In genomic region chr6:317452-318144, GRCh38 we compare ENCODE assay signal across 12 cellular contexts. TPM values are rescaled to one million over a fixed set of nuclear protein-coding genes. Genes with fewer than 3 reads are reported as not detected.
DNase-seq lines count a peak whose midpoint lies in the region; ATAC-seq and TF ChIP-seq lines count a peak whose summit lies in the region.
"Had no signal": no experiment of that assay in that cellular context is flagged by ENCODE, and none has a peak within 500 bp of the region (broad histone marks: within the 10 kb centered on the region; RNA-seq: fewer than 3 reads in every experiment).

No MANE protein-coding gene starts in this region.

- H4K20me1 ChIP-seq in BLaER1 treated with 17β-estradiol and CSF1 and Interleukin-3, amounts not matched to agents 10 nM and 100 nM: peaks cover 0 to 29% (median 0%) of the 10 kb centered on the region in 11 experiments; a peak in 8 of 22 replicates
- no peaks in the 10 kb centered on the region for H4K20me1 ChIP-seq in PC-9 (ENCODE audit: insufficient read depth)

- DNase-seq in Peyer's patch: peak in 2 of 3 donors; percentile 46 to 65
- no peak for DNase-seq in NCI-H2196 treated with DMSO at 0.1 percent for 48 hours (lab: John Stamatoyannopoulos, UW; ENCODE audit: unreplicated experiment)
- no peak for DNase-seq in uterus
- DNase-seq in ascending aorta (ENCODE audit: low spot score in 2 of 2): no peak
- DNase-seq in PC-9: no peak
- DNase-seq: caudate nucleus; NCI-H1105; stimulated activated CD4-positive, alpha-beta T cell treated with anti-CD3 and anti-CD28 coated beads, Interleukin-4, amount 100 ng/mL, for 1 hour had no signal

- no peak overlapping the region for H3K9ac ChIP-seq in BLaER1 treated with 17β-estradiol and CSF1 and Interleukin-3, amounts not matched to agents 10 nM and 100 nM

- TF ChIP-seq CTCF in Peyer's patch (IDR thresholded peaks at IDR 0.05): no peak
- TF ChIP-seq CTCF in uterus (IDR thresholded peaks at IDR 0.05): no peak
- no peak for TF ChIP-seq CTCF in ascending aorta (IDR thresholded peaks at IDR 0.05)
- TF ChIP-seq CTCF in PC-9 (conservative IDR thresholded peaks at IDR 0.05): no peak

- H3F3A ChIP-seq in PC-9 (ENCODE audit: insufficient read depth, low read depth): no peaks in the 10 kb centered on the region

- TF ChIP-seq POLR2A in Peyer's patch (IDR thresholded peaks at IDR 0.05) (no peak), uterus (IDR thresholded peaks at IDR 0.05) (no peak)

- 0 out of 22 replicates have a peak, but pooled peaks cover 0 to 5% (median 0%) of the 10 kb centered on the region in 11 experiments for H3K9me3 ChIP-seq in BLaER1 treated with 17β-estradiol and CSF1 and Interleukin-3, amounts not matched to agents 10 nM and 100 nM (replicated peaks in 1 of 11)
- H3K9me3 ChIP-seq in Peyer's patch: no peaks in the 10 kb centered on the region
- H3K9me3 ChIP-seq in uterus: no peaks in the 10 kb centered on the region
- H3K9me3 ChIP-seq in ascending aorta: no peaks in the 10 kb centered on the region
- no peaks in the 10 kb centered on the region for H3K9me3 ChIP-seq in PC-9 (ENCODE audit: insufficient read depth, low read depth)
- H3K9me3 ChIP-seq: tibial nerve had no signal

- H3K36me3 ChIP-seq in BLaER1 treated with 17β-estradiol and CSF1 and Interleukin-3, amounts not matched to agents 10 nM and 100 nM: peaks cover 0 to 30% (median 8%) of the 10 kb centered on the region in 11 experiments; a peak in 10 of 22 replicates
- no peaks in the 10 kb centered on the region for H3K36me3 ChIP-seq in Peyer's patch
- H3K36me3 ChIP-seq in uterus: no peaks in the 10 kb centered on the region
- no peaks in the 10 kb centered on the region for H3K36me3 ChIP-seq in ascending aorta
- H3K36me3 ChIP-seq in PC-9 (ENCODE audit: low read depth): no peaks in the 10 kb centered on the region
- H3K36me3 ChIP-seq: tibial nerve had no signal

- H3K27ac ChIP-seq in BLaER1 treated with 17β-estradiol and CSF1 and Interleukin-3, amounts not matched to agents 10 nM and 100 nM: peak overlapping the region in 5 of 11 experiments; percentile 1 to 30 (median 5); a peak in 6 of 22 replicates
- H3K27ac ChIP-seq in Peyer's patch (peak overlapping the region in 2 of 4 donors; percentile 47 to 75), uterus (no peak overlapping the region), ascending aorta (no peak overlapping the region), PC-9 (no peak overlapping the region)
- H3K27ac ChIP-seq: tibial nerve had no signal

- peaks cover 54 to 75% (median 60%) of the 10 kb centered on the region in 10 experiments for H3K4me1 ChIP-seq in BLaER1 treated with 17β-estradiol and CSF1 and Interleukin-3, amounts not matched to agents 10 nM and 100 nM
- H3K4me1 ChIP-seq in Peyer's patch (peaks cover 0 to 35% (median 6%) of the 10 kb centered on the region in 4 donors), uterus (no peaks in the 10 kb centered on the region), ascending aorta (no peaks in the 10 kb centered on the region), PC-9 (replicated peaks; ENCODE audit: insufficient read depth) (no peaks in the 10 kb centered on the region)

- no peaks in the 10 kb centered on the region for H3K9me2 ChIP-seq in PC-9 (ENCODE audit: insufficient read depth)

- CTCF ChIA-PET in PC-9 (lab: Charles Lee): no interaction called here

- no TSS peak for BruUV-seq in PC-9 (replicated peaks; lab: Mats Ljungman, UMichigan)

- H3K27me3 ChIP-seq in BLaER1 treated with 17β-estradiol and CSF1 and Interleukin-3, amounts not matched to agents 10 nM and 100 nM: no peaks in the 10 kb centered on the region
- H3K27me3 ChIP-seq in Peyer's patch: no peaks in the 10 kb centered on the region
- H3K27me3 ChIP-seq in uterus: no peaks in the 10 kb centered on the region
- no peaks in the 10 kb centered on the region for H3K27me3 ChIP-seq in ascending aorta
- peaks cover 91% of the 10 kb centered on the region for H3K27me3 ChIP-seq in PC-9 (ENCODE audit: insufficient read depth, low read depth)
- H3K27me3 ChIP-seq: tibial nerve had no signal

- H3K79me2 ChIP-seq in PC-9 (ENCODE audit: low read depth): no peaks in the 10 kb centered on the region

- peak; percentile 38 for ATAC-seq in GM18909 (IDR thresholded peaks at IDR 0.05; ENCODE audit: poor library complexity, unreplicated experiment)
- ATAC-seq in HG02763 (IDR thresholded peaks at IDR 0.05; ENCODE audit: unreplicated experiment): peak; percentile 16

- POLR2A ChIA-PET in PC-9 (lab: Charles Lee; ENCODE audit: unreplicated experiment): no interaction called here

- intact Hi-C loops in uterus (cut with DNase I; ENCODE audit: low total_unique reads): no loop called here
- intact Hi-C loops in ascending aorta (cut with DNase I): no loop called here
- intact Hi-C loops in PC-9 (cut with micrococcal nuclease; ENCODE audit: unreplicated experiment): no loop called here

- no peak overlapping the region for H2AFZ ChIP-seq in PC-9

- H3K4me3 ChIP-seq in BLaER1 treated with 17β-estradiol and CSF1 and Interleukin-3, amounts not matched to agents 10 nM and 100 nM: peak overlapping the region in 1 of 10 experiments; percentile 0; a peak in 1 of 20 replicates
- H3K4me3 ChIP-seq in Peyer's patch (no peak overlapping the region), uterus (no peak overlapping the region), ascending aorta (no peak overlapping the region), PC-9 (no peak overlapping the region)
- H3K4me3 ChIP-seq: tibial nerve had no signal

- H3K4me2 ChIP-seq in BLaER1 treated with 17β-estradiol and CSF1 and Interleukin-3, amounts not matched to agents 10 nM and 100 nM: peak overlapping the region; percentile 41 to 74 (median 60)
- H3K4me2 ChIP-seq in PC-9: no peak overlapping the region

RNA-seq across cellular contexts. Expression of gene DUSP22, which starts 25.3 kb away (rescaled TPM):
- total RNA-seq in Peyer's patch (10 to 100 TPM; 34.7 to 75.9 (median 48.5) TPM), uterus (10 to 100 TPM; 22.8 to 78.5 (median 46.0) TPM), ascending aorta (216 TPM), PC-9 (2021) (23.7 and 25.5 TPM in 2 replicates)

Comparison
In these comparisons a context has a peak if more than half of its experiments do, and no peak if none do; other contexts are left out.
1. DNase-seq: peak in Peyer's patch (2 of 3); none in NCI-H2196 treated with DMSO at 0.1 percent for 48 hours (single experiment), uterus (0 of 2), ascending aorta (0 of 2) and PC-9 (0 of 2).